Comparison of ENCODE assay signal across 9 cellular contexts in genomic region chr11:105080358-105080757, GRCh38. TPM values are rescaled to one million over a fixed set of nuclear protein-coding genes. Genes with fewer than 3 reads are reported as not detected.
A peak's percentile ranks its signal among the peaks of the same experiment; 100 is the strongest.
DNase-seq lines count a peak whose midpoint lies in the region; ATAC-seq and TF ChIP-seq lines count a peak whose summit lies in the region.
"Not testable (repeated sequence)": the region's sequence is repeated elsewhere in the genome, so short reads cannot be mapped to it uniquely, and the experiment has no call there.
"Had no signal": no experiment of that assay in that cellular context is flagged by ENCODE, and none has a peak within 500 bp of the region (broad histone marks: within the 10 kb centered on the region; RNA-seq: fewer than 3 reads in every experiment).

No MANE protein-coding gene starts in this region.

- peak overlapping the region; percentile 11 for H2BK20ac ChIP-seq in IMR-90 (ENCODE audit: low read depth, low read length)

- peak overlapping the region; percentile 77; the same call in 1 of the 2 replicates for H3K18ac ChIP-seq in IMR-90 (ENCODE audit: low read depth, low read length)

- intact Hi-C loops in CD14-positive monocyte (cut with micrococcal nuclease); IMR-90 (cut with micrococcal nuclease); left colon (cut with DNase I, micrococcal nuclease): not testable (repeated sequence)

- H4K8ac ChIP-seq in IMR-90 (ENCODE audit: low read depth in 2 of 2, low read length in 2 of 2): peak overlapping the region; percentile 11 to 69

- H3K27me3 Mint-ChIP-seq in CD14-positive monocyte (ENCODE audit: low read depth in 3 of 3); WTC11 (ENCODE audit: low read depth): not testable (repeated sequence)
- peaks cover 17 to 39% (median 26%) of the 10 kb centered on the region in 3 donors for H3K27me3 Mint-ChIP-seq in naive B cell
- H3K27me3 Mint-ChIP-seq in stimulated activated naive CD8-positive, alpha-beta T cell treated with anti-CD3 and anti-CD28 coated beads, Interleukin-15, Interleukin-2, amounts not matched to agents 100 ng/mL and 50 ng/mL, for 24 hours: peaks cover 16% of the 10 kb centered on the region

- BruUV-seq in IMR-90 (replicated peaks; lab: Mats Ljungman, UMichigan): not testable (repeated sequence)

- POLR2A ChIA-PET in IMR-90 (lab: Charles Lee; ENCODE audit: unreplicated experiment); WTC11 (lab: Charles Lee): not testable (repeated sequence)

- CTCF ChIA-PET in IMR-90 (lab: Yijun Ruan, JAX); WTC11 (lab: Charles Lee): not testable (repeated sequence)

- peak overlapping the region; percentile 47; the same call in 1 of the 2 replicates for H2BK120ac ChIP-seq in IMR-90 (ENCODE audit: low read depth, low read length)

- H4K20me1 ChIP-seq in IMR-90 (ENCODE audit: insufficient read depth, low read length): not testable (repeated sequence)

- H3K4me1 ChIP-seq in IMR-90 (ENCODE audit: control insufficient read depth, insufficient read depth, low read length): not testable (repeated sequence)

- H3K4me3 ChIP-seq in IMR-90 (ENCODE audit: insufficient read depth, low read depth, low read length): peak overlapping the region; percentile 31; the same call in 1 of the 2 replicates
- H3K4me3 ChIP-seq in fibroblast of villous mesenchyme (ENCODE audit: low read depth, low read length): not testable (repeated sequence)

- H3K9me3 ChIP-seq in IMR-90 (ENCODE audit: control insufficient read depth, insufficient read depth, low read length): not testable (repeated sequence)

- TF ChIP-seq POLR2A in IMR-90 (IDR thresholded peaks at IDR 0.05; ENCODE audit: low read depth, low read length): not testable (repeated sequence)

- H3K9ac ChIP-seq in IMR-90 (ENCODE audit: low read depth, low read length): peak overlapping the region; percentile 10; the same call in 1 of the 2 replicates

- peak overlapping the region; percentile 82; the same call in 1 of the 2 replicates for H4K5ac ChIP-seq in IMR-90 (ENCODE audit: low read depth, low read length)

- H3K56ac ChIP-seq in IMR-90 (ENCODE audit: extremely low read depth, insufficient read depth, low read length): not testable (repeated sequence)

- not testable (repeated sequence) for H3K23ac ChIP-seq in IMR-90 (ENCODE audit: low read depth, low read length)

- H3K36me3 Mint-ChIP-seq in CD14-positive monocyte; WTC11; naive B cell; stimulated activated naive CD8-positive, alpha-beta T cell treated with anti-CD3 and anti-CD28 coated beads, Interleukin-15, Interleukin-2, amounts not matched to agents 100 ng/mL and 50 ng/mL, for 24 hours (ENCODE audit: low read depth): not testable (repeated sequence)

- in situ Hi-C loops in IMR-90 (cut with MboI; ENCODE audit: low sequenced_read_pairs): not testable (repeated sequence)

- H3K4me3 Mint-ChIP-seq in CD14-positive monocyte (peak overlapping the region; percentile 58 to 78), naive B cell (peak overlapping the region in 6 of 8 donors; percentile 3 to 51 (median 28))
- not testable (repeated sequence) for H3K4me3 Mint-ChIP-seq in WTC11; stimulated activated naive CD8-positive, alpha-beta T cell treated with anti-CD3 and anti-CD28 coated beads, Interleukin-15, Interleukin-2, amounts not matched to agents 100 ng/mL and 50 ng/mL, for 24 hours

- WGBS in IMR-90 (ENCODE audit: extremely low coverage in 2 of 2, insufficient read length in 1 of 2), 2 experiments: no CpG with 5 or more reads among the region's 2 CpGs

- H2AFZ ChIP-seq in IMR-90 (replicated peaks; ENCODE audit: low read length, poor library complexity): not testable (repeated sequence)

- H2AK5ac ChIP-seq in IMR-90 (ENCODE audit: low read depth, low read length): not testable (repeated sequence)

- not testable (repeated sequence) for H3K27me3 ChIP-seq in IMR-90 (ENCODE audit: control insufficient read depth, insufficient read depth, low read length)

- H4K91ac ChIP-seq in IMR-90 (ENCODE audit: insufficient read depth, low read depth, low read length): not testable (repeated sequence)

- H3K4me1 Mint-ChIP-seq in CD14-positive monocyte (peaks cover 35% of the 10 kb centered on the region), WTC11 (peaks cover 33% of the 10 kb centered on the region), naive B cell (peaks cover 6 to 15% (median 7%) of the 10 kb centered on the region in 3 donors)
- H3K4me1 Mint-ChIP-seq in stimulated activated naive CD8-positive, alpha-beta T cell treated with anti-CD3 and anti-CD28 coated beads, Interleukin-15, Interleukin-2, amounts not matched to agents 100 ng/mL and 50 ng/mL, for 24 hours (ENCODE audit: low read depth): peaks cover 17% of the 10 kb centered on the region

- dilution Hi-C loops in IMR-90 (cut with HindIII; ENCODE audit: low sequenced_read_pairs, unreplicated experiment): not testable (repeated sequence)

- not testable (repeated sequence) for DNase-seq in CD14-positive monocyte (ENCODE audit: low spot score); IMR-90; WTC11 (ENCODE audit: low spot score); left colon; naive B cell
- DNase-seq in dermis blood vessel endothelial cell (peak; percentile 16), fibroblast of villous mesenchyme (ENCODE audit: low read depth) (peak; percentile 48)

- peak overlapping the region; percentile 57 for H2BK5ac ChIP-seq in IMR-90 (ENCODE audit: low read depth, low read length, poor library complexity, severe bottlenecking)

- TF ChIP-seq RAD21 in IMR-90 (IDR thresholded peaks at IDR 0.05; ENCODE audit: low read length): not testable (repeated sequence)

- H3K4ac ChIP-seq in IMR-90 (ENCODE audit: low read depth, low read length): not testable (repeated sequence)

- TF ChIP-seq CTCF in CD14-positive monocyte (IDR thresholded peaks at IDR 0.05); IMR-90 (conservative IDR thresholded peaks at IDR 0.05; ENCODE audit: low read depth, low read length); WTC11 (IDR thresholded peaks at IDR 0.05); fibroblast of villous mesenchyme (IDR thresholded peaks at IDR 0.05; ENCODE audit: insufficient read depth, low read depth, low read length): not testable (repeated sequence)

- peak overlapping the region; percentile 44 to 87 (median 72) for H3K27ac Mint-ChIP-seq in CD14-positive monocyte
- H3K27ac Mint-ChIP-seq in WTC11: peak overlapping the region; percentile 76
- H3K27ac Mint-ChIP-seq in naive B cell: peak overlapping the region in 4 of 6 donors; percentile 0 to 79 (median 28)
- H3K27ac Mint-ChIP-seq in stimulated activated naive CD8-positive, alpha-beta T cell treated with anti-CD3 and anti-CD28 coated beads, Interleukin-15, Interleukin-2, amounts not matched to agents 100 ng/mL and 50 ng/mL, for 24 hours: peak overlapping the region; percentile 1

- peak; percentile 59; the same call in 1 of the 2 replicates for ATAC-seq in IMR-90 (ENCODE audit: low read depth)
- ATAC-seq in WTC11: not testable (repeated sequence)
- peak; percentile 87 for ATAC-seq in left colon
- peak in 1 of 2 donors; percentile 20 for ATAC-seq in naive B cell (ENCODE audit: low read depth in 2 of 2)

- H3K9me3 Mint-ChIP-seq in CD14-positive monocyte; naive B cell; stimulated activated naive CD8-positive, alpha-beta T cell treated with anti-CD3 and anti-CD28 coated beads, Interleukin-15, Interleukin-2, amounts not matched to agents 100 ng/mL and 50 ng/mL, for 24 hours: not testable (repeated sequence)
- peaks cover 19% of the 10 kb centered on the region for H3K9me3 Mint-ChIP-seq in WTC11

- not testable (repeated sequence) for H2AK9ac ChIP-seq in IMR-90 (replicated peaks; ENCODE audit: low read depth, low read length, poor library complexity)

- H3K27ac ChIP-seq in IMR-90 (ENCODE audit: insufficient read depth, low read length): not testable (repeated sequence)

- H3K9me1 ChIP-seq in IMR-90 (ENCODE audit: insufficient read depth, low read length): not testable (repeated sequence)

- peak overlapping the region; percentile 85; the same call in 1 of the 2 replicates for H3K4me2 ChIP-seq in IMR-90 (ENCODE audit: low read depth, low read length)

- H3K79me1 ChIP-seq in IMR-90 (ENCODE audit: low read depth in 1 of 2, low read length in 2 of 2): not testable (repeated sequence)

- H3K14ac ChIP-seq in IMR-90 (replicated peaks; ENCODE audit: low read depth, low read length): not testable (repeated sequence)

- 0 out of 3 replicates have a peak overlapping the region, but pooled peaks have one; percentile 23 for H2BK15ac ChIP-seq in IMR-90 (ENCODE audit: low read depth, low read length)

- H3K36me3 ChIP-seq in IMR-90 (ENCODE audit: control insufficient read depth, insufficient read depth, low read length): not testable (repeated sequence)

RNA-seq across cellular contexts. Expression of gene CARD16, which starts 35.2 kb away (rescaled TPM):
- polyA plus RNA-seq in CD14-positive monocyte (100 to 1,000 TPM; 671 to 731 TPM), IMR-90 (2012; rRNA removed) (24.9 and 29.2 TPM in 2 replicates), naive B cell (ENCODE audit: low read depth in 6 of 6) (100 to 1,000 TPM; 178 to 246 (median 207) TPM)
- total RNA-seq in IMR-90 (2012; rRNA removed) (7.9 and 23.3 TPM in 2 replicates), WTC11 (2021) (not detected in 3 replicates), dermis blood vessel endothelial cell (70.3 and 86.3 TPM in 2 replicates), fibroblast of villous mesenchyme (30.7 and 37.0 TPM in 2 replicates), left colon (10 to 100 TPM; 34.3 to 47.1 TPM)
- polyA plus RNA-seq in IMR-90 (2012; cell fraction: cytosol; rRNA removed): 7.8 and 24.1 TPM in 2 replicates
- polyA plus RNA-seq in IMR-90 (2012; cell fraction: nucleus; rRNA removed; ENCODE audit: low replicate concordance): 0.65 and 9.2 TPM in 2 replicates

RNA-seq across cellular contexts. Expression of gene CASP1, which starts 45.4 kb away (rescaled TPM):
- polyA plus RNA-seq in CD14-positive monocyte: 100 to 1,000 TPM; 433 to 460 TPM
- total RNA-seq in IMR-90 (2012; rRNA removed): 24.7 and 31.2 TPM in 2 replicates
- polyA plus RNA-seq in IMR-90 (2012; rRNA removed): 11.1 and 12.5 TPM in 2 replicates
- 3.2 and 4.7 TPM in 2 replicates for polyA plus RNA-seq in IMR-90 (2012; cell fraction: cytosol; rRNA removed)
- polyA plus RNA-seq in IMR-90 (2012; cell fraction: nucleus; rRNA removed; ENCODE audit: low replicate concordance): 1.0 and 12.4 TPM in 2 replicates
- total RNA-seq in WTC11 (2021): 0.78 TPM in 1 of 3 replicates, not detected in the others
- 32.8 and 41.1 TPM in 2 replicates for total RNA-seq in dermis blood vessel endothelial cell
- total RNA-seq in fibroblast of villous mesenchyme: 31.1 and 37.4 TPM in 2 replicates
- total RNA-seq in left colon: 100 to 1,000 TPM in 1 of 2 donors, 10 to 100 TPM in 1; 41.8 to 135 TPM
- 10 to 100 TPM; 64.3 to 96.3 (median 73.6) TPM for polyA plus RNA-seq in naive B cell (ENCODE audit: low read depth in 6 of 6)

RNA-seq across cellular contexts. Expression of gene CASP5, which starts 57.4 kb away (rescaled TPM):
- polyA plus RNA-seq in CD14-positive monocyte (1 to 10 TPM; 2.3 to 6.4 TPM), IMR-90 (2012; rRNA removed) (not detected in 2 replicates), naive B cell (ENCODE audit: low read depth in 6 of 6) (not detected)
- total RNA-seq in IMR-90 (2012; rRNA removed) (not detected in 2 replicates), WTC11 (2021) (not detected in 3 replicates), dermis blood vessel endothelial cell (not detected in 2 replicates), fibroblast of villous mesenchyme (0.43 TPM in 1 of 2 replicates, not detected in the other), left colon (100 to 1,000 TPM in 1 of 2 donors, 10 to 100 TPM in 1; 31.1 to 107 TPM)
- not detected in 2 replicates for polyA plus RNA-seq in IMR-90 (2012; cell fraction: cytosol; rRNA removed)
- polyA plus RNA-seq in IMR-90 (2012; cell fraction: nucleus; rRNA removed; ENCODE audit: low replicate concordance): 0.13 TPM in 1 of 2 replicates, not detected in the other
- total RNA-seq: Right ventricle myocardium superior had no signal

RNA-seq across cellular contexts. Expression of gene CARD18, which starts 59.2 kb away (rescaled TPM):
- polyA plus RNA-seq in CD14-positive monocyte: not detected
- total RNA-seq in IMR-90 (2012; rRNA removed): not detected in 2 replicates
- not detected in 2 replicates for polyA plus RNA-seq in IMR-90 (2012; rRNA removed)
- polyA plus RNA-seq in IMR-90 (2012; cell fraction: cytosol; rRNA removed): not detected in 2 replicates
- polyA plus RNA-seq in IMR-90 (2012; cell fraction: nucleus; rRNA removed; ENCODE audit: low replicate concordance): not detected in 2 replicates
- total RNA-seq in WTC11 (2021): not detected in 3 replicates
- total RNA-seq in dermis blood vessel endothelial cell: not detected in 2 replicates
- under 0.01 and 2.9 TPM in 2 replicates for total RNA-seq in fibroblast of villous mesenchyme
- total RNA-seq in left colon: not detected
- not detected for polyA plus RNA-seq in naive B cell (ENCODE audit: low read depth in 6 of 6)

Comparison
In these comparisons a context has a peak if more than half of its experiments do, and no peak if none do; other contexts are left out.
1. H3K27ac Mint-ChIP-seq: peak in every context shown above with its lines; median percentile 76 in WTC11; 72 in CD14-positive monocyte; 28 in naive B cell; 1 in stimulated activated naive CD8-positive, alpha-beta T cell treated with anti-CD3 and anti-CD28 coated beads, Interleukin-15, Interleukin-2, amounts not matched to agents 100 ng/mL and 50 ng/mL, for 24 hours.
2. RNA of gene CASP1, which starts 45.4 kb away (total RNA-seq): 41.8 to 135 TPM in left colon, 32.8 to 41.1 TPM in dermis blood vessel endothelial cell, 24.7 to 31.2 TPM in IMR-90 and 31.1 to 37.4 TPM in fibroblast of villous mesenchyme; 0.78 TPM in WTC11; every median in the first group is over 10 times any median in the second.
3. RNA of gene CASP5, which starts 57.4 kb away (total RNA-seq): 31.1 to 107 TPM in left colon; 0.43 TPM in fibroblast of villous mesenchyme, not detected in IMR-90, not detected in WTC11 and not detected in dermis blood vessel endothelial cell; every median in the first group is over 10 times any median in the second.